ENCODE assay signal across 9 cellular contexts in the genomic region with DNA sequence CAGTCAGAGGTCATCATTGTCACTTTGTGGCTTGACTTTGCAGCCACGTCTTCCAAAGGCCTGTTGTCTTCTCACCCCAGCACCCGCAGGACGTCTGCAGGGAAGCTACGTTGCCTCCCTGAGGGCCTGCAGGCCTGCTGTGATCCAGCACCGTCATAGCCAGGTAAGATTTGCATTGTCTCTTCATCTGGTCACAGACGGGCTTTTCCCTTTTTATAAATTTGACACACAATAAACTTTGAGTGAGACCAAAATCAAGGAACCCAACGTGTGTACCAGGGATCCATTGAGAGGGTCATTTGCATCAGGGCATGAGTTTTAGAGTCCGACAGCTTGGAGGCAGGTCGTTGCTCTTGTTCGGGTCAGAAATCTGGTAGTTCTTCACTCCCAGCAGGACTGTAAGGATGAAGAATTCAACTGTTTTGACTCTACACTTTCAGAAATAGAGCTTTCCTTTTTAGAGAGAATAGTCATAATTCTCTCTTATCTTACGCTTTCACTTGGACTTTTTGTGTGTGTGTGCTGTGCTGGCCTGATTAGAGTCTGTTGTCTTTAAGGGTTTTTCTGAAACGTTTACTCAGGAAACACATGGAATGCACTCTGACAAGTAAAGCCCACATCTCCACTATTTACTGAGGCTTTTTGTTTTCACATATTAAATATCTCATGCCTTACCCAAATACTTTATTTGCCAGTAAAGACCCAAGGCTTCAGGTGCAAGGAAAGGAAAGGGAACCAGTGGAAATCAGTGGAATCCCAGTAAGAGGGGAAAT.
DNase-seq lines count a peak whose midpoint lies in the region; ATAC-seq and TF ChIP-seq lines count a peak whose summit lies in the region.
"Had no signal": no experiment of that assay in that cellular context is flagged by ENCODE, and none has a peak within 500 bp of the region (broad histone marks: within the 10 kb centered on the region; RNA-seq: fewer than 3 reads in every experiment).

No MANE protein-coding gene starts in this region.

- no peaks in the 10 kb centered on the region for H3K36me3 ChIP-seq in parathyroid adenoma (ENCODE audit: control insufficient read depth, insufficient read depth, low read length)

- no peaks in the 10 kb centered on the region for H3K27me3 ChIP-seq in parathyroid adenoma (ENCODE audit: control insufficient read depth, insufficient read depth, low read length)

- ATAC-seq in GM18909 (IDR thresholded peaks at IDR 0.05; ENCODE audit: poor library complexity, unreplicated experiment) (peak; percentile 75), HG03103 (IDR thresholded peaks at IDR 0.05; ENCODE audit: low read depth, unreplicated experiment) (peak; percentile 74), SK-N-SH treated with all-trans-retinoic acid at 6 μM for 48 hours (no peak)

- no peaks in the 10 kb centered on the region for H3K4me1 ChIP-seq in parathyroid adenoma

- no peak overlapping the region for H3K9ac ChIP-seq in parathyroid adenoma

- DNase-seq in activated CD8-positive, alpha-beta memory T cell treated with anti-CD3 and anti-CD28 coated beads for 48 hours (ENCODE audit: low read depth in 2 of 3, low spot score in 2 of 3) = peak in 2 of 3 experiments; percentile 17 to 24
- no peak for DNase-seq in epidermal melanocyte (ENCODE audit: insufficient read length, low spot score)
- DNase-seq in SW480 (ENCODE audit: low spot score) = no peak
- DNase-seq in RPMI8226 = no peak

- H3K9me3 ChIP-seq in parathyroid adenoma (ENCODE audit: control insufficient read depth, low read length) = no peaks in the 10 kb centered on the region

- no peak overlapping the region for H3K4me3 ChIP-seq in parathyroid adenoma (ENCODE audit: low read depth, low read length)

- H2AFZ ChIP-seq in parathyroid adenoma = peak overlapping the region; percentile 39

- H3K79me2 ChIP-seq in parathyroid adenoma = no peaks in the 10 kb centered on the region

- no peak for TF ChIP-seq CTCF in parathyroid adenoma (IDR thresholded peaks at IDR 0.05)

- H3K27ac ChIP-seq in parathyroid adenoma = no peak overlapping the region
- H3K27ac ChIP-seq: epithelial cell of prostate had no signal

- no peak overlapping the region for H3K4me2 ChIP-seq in parathyroid adenoma (ENCODE audit: low read length)

TF ChIP-seq in SK-N-SH treated with all-trans-retinoic acid at 6 μM for 48 hours, 23 proteins besides CTCF, POLR2A, EP300 and RAD21:
- TF ChIP-seq PATZ1 (CRISPR knock-in tag; IDR thresholded peaks at IDR 0.05; ENCODE audit: borderline replicate concordance) (no peak), ZNF565 (CRISPR knock-in tag; conservative IDR thresholded peaks at IDR 0.05; ENCODE audit: low read depth) (no peak), TCF4 (CRISPR knock-in tag; IDR thresholded peaks at IDR 0.05; ENCODE audit: borderline replicate concordance) (no peak), ZFP30 (CRISPR knock-in tag; IDR thresholded peaks at IDR 0.05) (no peak), TOX (CRISPR knock-in tag; IDR thresholded peaks at IDR 0.05; ENCODE audit: borderline replicate concordance) (no peak), ZNF8 (CRISPR knock-in tag; IDR thresholded peaks at IDR 0.05) (no peak), ZNF70 (CRISPR knock-in tag; IDR thresholded peaks at IDR 0.05) (no peak), CSDC2 (CRISPR knock-in tag; IDR thresholded peaks at IDR 0.05) (no peak), PPARA (CRISPR knock-in tag; IDR thresholded peaks at IDR 0.05; ENCODE audit: borderline replicate concordance) (no peak), ISL1 (CRISPR knock-in tag; IDR thresholded peaks at IDR 0.05) (no peak), ZC3H10 (CRISPR knock-in tag; IDR thresholded peaks at IDR 0.05) (no peak)
- TF ChIP-seq, protein P1, sequence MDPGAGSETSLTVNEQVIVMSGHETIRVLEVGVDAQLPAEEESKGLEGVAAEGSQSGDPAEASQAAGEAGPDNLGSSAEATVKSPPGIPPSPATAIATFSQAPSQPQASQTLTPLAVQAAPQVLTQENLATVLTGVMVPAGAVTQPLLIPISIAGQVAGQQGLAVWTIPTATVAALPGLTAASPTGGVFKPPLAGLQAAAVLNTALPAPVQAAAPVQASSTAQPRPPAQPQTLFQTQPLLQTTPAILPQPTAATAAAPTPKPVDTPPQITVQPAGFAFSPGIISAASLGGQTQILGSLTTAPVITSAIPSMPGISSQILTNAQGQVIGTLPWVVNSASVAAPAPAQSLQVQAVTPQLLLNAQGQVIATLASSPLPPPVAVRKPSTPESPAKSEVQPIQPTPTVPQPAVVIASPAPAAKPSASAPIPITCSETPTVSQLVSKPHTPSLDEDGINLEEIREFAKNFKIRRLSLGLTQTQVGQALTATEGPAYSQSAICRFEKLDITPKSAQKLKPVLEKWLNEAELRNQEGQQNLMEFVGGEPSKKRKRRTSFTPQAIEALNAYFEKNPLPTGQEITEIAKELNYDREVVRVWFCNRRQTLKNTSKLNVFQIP (CRISPR knock-in tag; IDR thresholded peaks at IDR 0.05; ENCODE audit: borderline replicate concordance, low read depth) = no peak
- TF ChIP-seq, protein P2, sequence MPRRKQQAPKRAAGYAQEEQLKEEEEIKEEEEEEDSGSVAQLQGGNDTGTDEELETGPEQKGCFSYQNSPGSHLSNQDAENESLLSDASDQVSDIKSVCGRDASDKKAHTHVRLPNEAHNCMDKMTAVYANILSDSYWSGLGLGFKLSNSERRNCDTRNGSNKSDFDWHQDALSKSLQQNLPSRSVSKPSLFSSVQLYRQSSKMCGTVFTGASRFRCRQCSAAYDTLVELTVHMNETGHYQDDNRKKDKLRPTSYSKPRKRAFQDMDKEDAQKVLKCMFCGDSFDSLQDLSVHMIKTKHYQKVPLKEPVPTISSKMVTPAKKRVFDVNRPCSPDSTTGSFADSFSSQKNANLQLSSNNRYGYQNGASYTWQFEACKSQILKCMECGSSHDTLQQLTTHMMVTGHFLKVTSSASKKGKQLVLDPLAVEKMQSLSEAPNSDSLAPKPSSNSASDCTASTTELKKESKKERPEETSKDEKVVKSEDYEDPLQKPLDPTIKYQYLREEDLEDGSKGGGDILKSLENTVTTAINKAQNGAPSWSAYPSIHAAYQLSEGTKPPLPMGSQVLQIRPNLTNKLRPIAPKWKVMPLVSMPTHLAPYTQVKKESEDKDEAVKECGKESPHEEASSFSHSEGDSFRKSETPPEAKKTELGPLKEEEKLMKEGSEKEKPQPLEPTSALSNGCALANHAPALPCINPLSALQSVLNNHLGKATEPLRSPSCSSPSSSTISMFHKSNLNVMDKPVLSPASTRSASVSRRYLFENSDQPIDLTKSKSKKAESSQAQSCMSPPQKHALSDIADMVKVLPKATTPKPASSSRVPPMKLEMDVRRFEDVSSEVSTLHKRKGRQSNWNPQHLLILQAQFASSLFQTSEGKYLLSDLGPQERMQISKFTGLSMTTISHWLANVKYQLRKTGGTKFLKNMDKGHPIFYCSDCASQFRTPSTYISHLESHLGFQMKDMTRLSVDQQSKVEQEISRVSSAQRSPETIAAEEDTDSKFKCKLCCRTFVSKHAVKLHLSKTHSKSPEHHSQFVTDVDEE (CRISPR knock-in tag; IDR thresholded peaks at IDR 0.05) = no peak

Comparison
In these comparisons a context has a peak if more than half of its experiments do, and no peak if none do; other contexts are left out.
1. DNase-seq: peak in activated CD8-positive, alpha-beta memory T cell treated with anti-CD3 and anti-CD28 coated beads for 48 hours (2 of 3); none in epidermal melanocyte (single experiment), SW480 (single experiment) and RPMI8226 (single experiment).